ENCODE assay signal across 22 cellular contexts in genomic region chr4:39750216-39750615, GRCh38. TPM values are rescaled to one million over a fixed set of nuclear protein-coding genes. Genes with fewer than 3 reads are reported as not detected.
A peak's percentile ranks its signal among the peaks of the same experiment; 100 is the strongest.
DNase-seq lines count a peak whose midpoint lies in the region; ATAC-seq, FAIRE-seq and TF ChIP-seq lines count a peak whose summit lies in the region.
"Had no signal": no experiment of that assay in that cellular context is flagged by ENCODE, and none has a peak within 500 bp of the region (broad histone marks: within the 10 kb centered on the region; RNA-seq: fewer than 3 reads in every experiment).

No MANE protein-coding gene starts in this region.

- peak overlapping the region; percentile 42 for H3K4me2 ChIP-seq in endothelial cell of umbilical vein (ENCODE audit: insufficient read depth, low read length)
- H3K4me2 ChIP-seq: A549; BLaER1 treated with 17β-estradiol and CSF1 and Interleukin-3, amounts not matched to agents 10 nM and 100 nM had no signal

- TF ChIP-seq CTCF in endothelial cell of umbilical vein (IDR thresholded peaks at IDR 0.05; ENCODE audit: extremely low read depth in 1 of 2, insufficient read depth in 1 of 2, low read depth in 1 of 2, low read length in 2 of 2) (no peak), uterus (IDR thresholded peaks at IDR 0.05) (no peak)

- H3K27ac ChIP-seq in endothelial cell of umbilical vein (ENCODE audit: insufficient read depth, low read depth, low read length) (no peak overlapping the region), uterus (no peak overlapping the region)
- H3K27ac ChIP-seq: 22Rv1; A549; BLaER1 treated with 17β-estradiol and CSF1 and Interleukin-3, amounts not matched to agents 10 nM and 100 nM; C4-2B had no signal

- DNase-seq in GM19239 (ENCODE audit: insufficient read length, low spot score) (no peak), endothelial cell of umbilical vein (ENCODE audit: low read depth, low spot score) (peak; percentile 91), glomerular endothelial cell (ENCODE audit: extremely low read depth, low read depth, low spot score) (peak; percentile 22), pulmonary artery endothelial cell (ENCODE audit: low read depth, low spot score) (peak; percentile 64), uterus (no peak), posterior cingulate gyrus (no peak)
- DNase-seq: AML-193; Caco-2; Calu3; CD4-positive, alpha-beta T cell; CD8-positive, alpha-beta T cell; DMS79 treated with DMSO at 0.1 percent for 48 hours; GF-D8 had no signal

- H3K4me3 ChIP-seq in endothelial cell of umbilical vein (replicated peaks in 1 of 3; ENCODE audit: insufficient read depth in 1 of 3, low read depth in 1 of 3, low read length in 3 of 3) (no peak overlapping the region), uterus (no peak overlapping the region)
- H3K4me3 ChIP-seq: A549; BLaER1 treated with 17β-estradiol and CSF1 and Interleukin-3, amounts not matched to agents 10 nM and 100 nM had no signal

- H3K9me3 ChIP-seq in endothelial cell of umbilical vein (replicated peaks; ENCODE audit: control insufficient read depth, insufficient read depth, low read length) = no peaks in the 10 kb centered on the region
- H3K9me3 ChIP-seq in uterus = no peaks in the 10 kb centered on the region
- H3K9me3 ChIP-seq: A549, Caco-2 had no signal

- BruUV-seq in endothelial cell of umbilical vein (replicated peaks; lab: Mats Ljungman, UMichigan) = no TSS peak

- peak; percentile 21 for FAIRE-seq in GM19239 (lab: Jason Lieb, UNC)
- peak; percentile 46 for FAIRE-seq in endothelial cell of umbilical vein (lab: Jason Lieb, UNC)
- FAIRE-seq: A549, D721Med, G401.6, GM12891 had no signal

- peaks cover 5% of the 10 kb centered on the region for H4K20me1 ChIP-seq in endothelial cell of umbilical vein (replicated peaks; ENCODE audit: control insufficient read depth, extremely low read depth, insufficient read depth, low read length)

- no peaks in the 10 kb centered on the region for H3K27me3 ChIP-seq in endothelial cell of umbilical vein (ENCODE audit: control insufficient read depth in 2 of 2, insufficient read depth in 2 of 2, low read length in 2 of 2)
- no peaks in the 10 kb centered on the region for H3K27me3 ChIP-seq in uterus
- H3K27me3 ChIP-seq: BLaER1 treated with 17β-estradiol and CSF1 and Interleukin-3, amounts not matched to agents 10 nM and 100 nM had no signal

- intact Hi-C loops in endothelial cell of umbilical vein (cut with micrococcal nuclease) (no loop called here), uterus (cut with DNase I; ENCODE audit: low total_unique reads) (no loop called here), posterior cingulate gyrus (cut with DNase I) (no loop called here)

- H3K4me1 ChIP-seq in endothelial cell of umbilical vein (ENCODE audit: control insufficient read depth, extremely low read depth, insufficient read depth, low read length) (no peaks in the 10 kb centered on the region), uterus (no peaks in the 10 kb centered on the region)
- H3K4me1 ChIP-seq: A549, Caco-2 had no signal

- H3K36me3 ChIP-seq in endothelial cell of umbilical vein (ENCODE audit: control insufficient read depth in 2 of 2, extremely low read depth in 1 of 2, insufficient read depth in 2 of 2, low read length in 2 of 2) (no peaks in the 10 kb centered on the region), uterus (no peaks in the 10 kb centered on the region)

- CTCF ChIA-PET in endothelial cell of umbilical vein (lab: Charles Lee) = interaction anchor here (1.0 kb wide), 3 partner anchors 9 to 281 kb away, joined by 3 to 7 read pairs (median 4); no protein-coding TSS in a partner anchor

- no peaks in the 10 kb centered on the region for H3K9me1 ChIP-seq in endothelial cell of umbilical vein (replicated peaks; ENCODE audit: control insufficient read depth, extremely low read depth, insufficient read depth, low read length)

- no peak overlapping the region for H2AFZ ChIP-seq in endothelial cell of umbilical vein (ENCODE audit: low read depth, low read length)

- no peak overlapping the region for H3K9ac ChIP-seq in endothelial cell of umbilical vein (replicated peaks; ENCODE audit: extremely low read depth, insufficient read depth, low read length)
- H3K9ac ChIP-seq: BLaER1 treated with 17β-estradiol and CSF1 and Interleukin-3, amounts not matched to agents 10 nM and 100 nM had no signal

- TF ChIP-seq POLR2A in endothelial cell of umbilical vein (IDR thresholded peaks at IDR 0.05; ENCODE audit: low read depth, low read length) (peak; percentile 41), uterus (IDR thresholded peaks at IDR 0.05) (no peak)

- ATAC-seq in GM21786 (IDR thresholded peaks at IDR 0.05; ENCODE audit: unreplicated experiment) (no peak), HG02938 (IDR thresholded peaks at IDR 0.05; ENCODE audit: unreplicated experiment) (no peak)
- ATAC-seq: A549; CD8-positive, alpha-beta T cell had no signal

- POLR2A ChIA-PET in endothelial cell of umbilical vein (lab: Charles Lee) = interaction anchor here (0.6 kb wide), 1 partner anchor 80 kb away, joined by 8 read pairs; no protein-coding TSS in a partner anchor

- peaks cover 44% of the 10 kb centered on the region for H3K79me2 ChIP-seq in endothelial cell of umbilical vein (ENCODE audit: control insufficient read depth, insufficient read depth, low read length)

- dilution Hi-C loops in endothelial cell of umbilical vein (cut with MboI; ENCODE audit: extremely low pct_ligation_motif_present, low sequenced_read_pairs) = no loop called here

TF ChIP-seq in endothelial cell of umbilical vein, 7 proteins besides CTCF, POLR2A, EP300 and RAD21:
- TF ChIP-seq POLR2AphosphoS5 (IDR thresholded peaks at IDR 0.05; ENCODE audit: insufficient read depth, low read depth, low read length) (no peak), JUN (IDR thresholded peaks at IDR 0.05; ENCODE audit: borderline replicate concordance, insufficient read depth, insufficient read length, low read depth) (peak; percentile 19)

RNA-seq across cellular contexts. Expression of gene UBE2K, which starts 52.3 kb away (rescaled TPM):
- 90.3 and 97.8 TPM in 2 replicates for total RNA-seq in endothelial cell of umbilical vein
- 27.1 and 32.5 TPM in 2 replicates for polyA plus RNA-seq in endothelial cell of umbilical vein
- polyA plus RNA-seq in endothelial cell of umbilical vein (2011; cell fraction: cytosol; rRNA removed) = 69.2 and 74.0 TPM in 2 replicates
- polyA plus RNA-seq in endothelial cell of umbilical vein (2011; cell fraction: nucleus; rRNA removed) = 22.2 and 28.8 TPM in 2 replicates
- 95.7 and 134 TPM in 2 replicates for polyA plus RNA-seq in endothelial cell of umbilical vein (2012)
- 24.0 and 29.8 TPM in 2 replicates for polyA minus RNA-seq in endothelial cell of umbilical vein
- 22.6 TPM for polyA minus RNA-seq in endothelial cell of umbilical vein (2011; cell fraction: cytosol; rRNA and poly(A)+ RNA removed)
- polyA minus RNA-seq in endothelial cell of umbilical vein (2011; cell fraction: nucleus; rRNA and poly(A)+ RNA removed) = 17.6 and 18.8 TPM in 2 replicates
- total RNA-seq in glomerular endothelial cell = 24.7 and 37.2 TPM in 2 replicates
- total RNA-seq in pulmonary artery endothelial cell = 26.5 and 28.9 TPM in 2 replicates
- total RNA-seq in uterus = 100 to 1,000 TPM in 1 of 4 donors, 10 to 100 TPM in 3; 38.8 to 142 (median 61.5) TPM

Comparison
In these comparisons a context has a peak if more than half of its experiments do, and no peak if none do; other contexts are left out.
1. DNase-seq: peak in endothelial cell of umbilical vein (single experiment), glomerular endothelial cell (single experiment) and pulmonary artery endothelial cell (single experiment); none in GM19239 (single experiment), uterus (0 of 2) and posterior cingulate gyrus (0 of 10).